In the genomic region with DNA sequence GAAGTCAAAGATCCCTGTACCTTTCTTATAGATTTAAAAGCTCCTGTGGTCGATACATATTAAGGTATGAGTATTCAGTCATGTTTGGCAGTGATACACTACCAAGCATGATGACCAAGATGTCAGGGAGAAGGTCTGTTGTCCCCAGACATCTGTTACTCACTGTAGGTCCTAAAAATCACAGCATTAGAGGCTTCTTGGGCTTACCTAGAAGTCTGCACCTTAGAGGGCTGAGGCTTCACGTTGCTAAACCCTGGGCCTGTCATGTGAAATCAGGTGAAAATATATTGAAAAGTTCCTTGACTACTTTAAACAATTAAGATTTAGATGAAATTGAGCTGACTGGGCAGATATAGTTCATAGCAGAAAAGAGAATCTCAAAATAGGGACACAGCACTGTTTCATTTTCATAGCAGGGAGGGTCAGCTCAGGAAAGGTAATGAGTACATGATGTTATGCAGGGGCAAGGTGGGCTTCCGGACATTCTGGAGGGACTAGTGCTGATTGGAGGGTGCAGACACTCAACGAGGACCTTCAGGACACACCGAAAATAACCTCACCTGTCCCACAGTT, we compare ENCODE assay signal across 31 cellular contexts.
"Had no signal": no experiment of that assay in that cellular context is flagged by ENCODE, and none has a peak within 500 bp of the region (broad histone marks: within the 10 kb centered on the region; RNA-seq: fewer than 3 reads in every experiment).

No MANE protein-coding gene starts in this region.

- H3K27ac Mint-ChIP-seq: activated T-cell treated with anti-CD3 and anti-CD28 coated beads, Interleukin-2, amount 50 U/mL, for 24 hours; stimulated activated naive CD8-positive, alpha-beta T cell treated with anti-CD3 and anti-CD28 coated beads, Interleukin-15, Interleukin-2, amounts not matched to agents 100 ng/mL and 50 ng/mL, for 24 hours; T-helper 2 cell treated with Interferon-gamma antibody and Interleukin-4, amounts not matched to agents 5 μg/mL and 100 μg/mL, for 36 hours; type B pancreatic cell had no signal

- H3K27me3 Mint-ChIP-seq: activated T-cell treated with anti-CD3 and anti-CD28 coated beads, Interleukin-2, amount 50 U/mL, for 24 hours; central memory CD8-positive, alpha-beta T cell; stimulated activated naive CD8-positive, alpha-beta T cell treated with anti-CD3 and anti-CD28 coated beads, Interleukin-15, Interleukin-2, amounts not matched to agents 100 ng/mL and 50 ng/mL, for 24 hours; type B pancreatic cell had no signal

- H3K4me3 ChIP-seq: breast epithelium, esophagus squamous epithelium, lower lobe of right lung, mucosa of descending colon, skin epidermis, thoracic aorta, vagina had no signal

- DNase-seq: activated CD4-positive, alpha-beta T cell treated with anti-CD3 and anti-CD28 coated beads for 4 hours; activated CD4-positive, CD25-positive, alpha-beta regulatory T cell; activated CD8-positive, alpha-beta memory T cell treated with anti-CD3 and anti-CD28 coated beads for 24 hours; activated CD8-positive, alpha-beta memory T cell treated with anti-CD3 and anti-CD28 coated beads, Interleukin-2, amount 50 U/mL, for 4 hours; activated gamma-delta T cell; activated naive CD4-positive, alpha-beta T cell treated with anti-CD3 and anti-CD28 coated beads, Interleukin-2, amount 50 U/mL, for 16 hours; activated T-cell treated with anti-CD3 and anti-CD28 coated beads, Interleukin-2, amount 50 U/mL, for 24 hours; effector CD8-positive, alpha-beta T cell; esophagus squamous epithelium; foreskin melanocyte; heart right ventricle; kidney glomerular epithelial cell; lower lobe of right lung; mesendoderm; mucosa of descending colon; stimulated activated CD4-positive, alpha-beta T cell treated with anti-CD3 and anti-CD28 coated beads, Interleukin-12 subunit alpha, Interleukin-12 subunit beta, amount 100 ng/mL, for 4 hours; stimulated activated CD4-positive, alpha-beta T cell treated with anti-CD3 and anti-CD28 coated beads, Interleukin-4, amount 100 ng/mL, for 1 hour; T-helper 1 cell had no signal

- ATAC-seq: heart right ventricle, left lobe of liver, lower lobe of right lung, mucosa of descending colon, sciatic nerve had no signal

- H3K36me3 ChIP-seq: breast epithelium, neutrophil had no signal

- H3K9me3 ChIP-seq: breast epithelium, esophagus squamous epithelium, heart right ventricle, lower lobe of right lung, mucosa of descending colon, neutrophil, thoracic aorta, vagina had no signal

- H3K9me3 Mint-ChIP-seq: activated T-cell treated with anti-CD3 and anti-CD28 coated beads, Interleukin-2, amount 50 U/mL, for 24 hours; central memory CD8-positive, alpha-beta T cell; nephron; stimulated activated naive CD8-positive, alpha-beta T cell treated with anti-CD3 and anti-CD28 coated beads, Interleukin-15, Interleukin-2, amounts not matched to agents 100 ng/mL and 50 ng/mL, for 24 hours; T-helper 2 cell treated with Interferon-gamma antibody and Interleukin-4, amounts not matched to agents 5 μg/mL and 100 μg/mL, for 36 hours; type B pancreatic cell had no signal

- H3K27me3 ChIP-seq: breast epithelium, esophagus squamous epithelium, heart right ventricle, neutrophil, vagina had no signal

- H3K27ac ChIP-seq: breast epithelium, epithelial cell of prostate, heart right ventricle, lower lobe of right lung, neutrophil, thoracic aorta, vagina had no signal

- H3K4me3 Mint-ChIP-seq: activated T-cell treated with anti-CD3 and anti-CD28 coated beads, Interleukin-2, amount 50 U/mL, for 24 hours; central memory CD8-positive, alpha-beta T cell; nephron; stimulated activated naive CD8-positive, alpha-beta T cell treated with anti-CD3 and anti-CD28 coated beads, Interleukin-15, Interleukin-2, amounts not matched to agents 100 ng/mL and 50 ng/mL, for 24 hours; T-helper 2 cell treated with Interferon-gamma antibody and Interleukin-4, amounts not matched to agents 5 μg/mL and 100 μg/mL, for 36 hours; type B pancreatic cell had no signal
